ENCODE assay signal across 8 cellular contexts in the genomic region with DNA sequence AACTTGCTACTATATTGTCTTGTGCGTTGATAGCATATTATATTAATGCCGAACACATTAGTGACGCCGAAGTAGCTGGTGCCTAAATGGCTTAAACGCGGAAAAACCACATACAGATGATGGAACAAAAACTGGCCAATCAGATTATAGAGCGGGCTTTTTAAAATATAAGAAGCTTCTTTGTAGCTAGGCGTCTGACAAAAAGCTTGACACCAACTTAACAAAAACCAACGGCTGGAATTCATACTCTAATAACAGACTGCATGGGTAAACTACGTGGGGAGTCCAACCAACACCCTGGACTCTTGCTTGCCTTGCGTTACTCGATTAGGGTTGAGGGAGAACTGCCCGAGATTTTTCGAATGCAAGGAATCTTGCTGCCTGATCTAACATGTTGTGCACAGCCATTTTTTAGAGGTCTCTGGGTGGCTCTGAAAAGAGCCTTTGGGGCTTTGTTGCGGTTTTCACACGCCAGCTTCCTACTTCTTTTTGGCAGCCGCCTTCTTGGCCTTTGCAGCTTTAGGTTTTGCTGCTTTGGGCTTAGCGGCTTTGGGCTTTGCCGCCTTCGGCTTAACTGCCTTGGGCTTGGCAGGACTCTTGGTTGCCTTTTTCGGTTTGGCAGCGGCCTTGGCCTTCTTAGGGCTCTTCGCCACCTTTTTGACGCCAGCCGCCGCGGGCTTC. TPM values are rescaled to one million over a fixed set of nuclear protein-coding genes. Genes with fewer than 3 reads are reported as not detected.
DNase-seq lines count a peak whose midpoint lies in the region; ATAC-seq and TF ChIP-seq lines count a peak whose summit lies in the region.

No MANE protein-coding gene starts in this region.

- DNase-seq in COLO668 (lab: John Stamatoyannopoulos, UW; ENCODE audit: unreplicated experiment) (peak; percentile 28), NCI-H2227 (lab: John Stamatoyannopoulos, UW; ENCODE audit: unreplicated experiment) (peak; percentile 81), natural killer cell (peak; percentile 50), T-helper 9 cell (no peak), NCI-H446 treated with DMSO at 0.1 percent for 48 hours (lab: John Stamatoyannopoulos, UW) (no peak)
- DNase-seq in activated CD8-positive, alpha-beta T cell treated with anti-CD3 and anti-CD28 coated beads for 36 hours = peak; percentile 83

- H3K27ac Mint-ChIP-seq in activated CD8-positive, alpha-beta T cell treated with anti-CD3 and anti-CD28 coated beads for 36 hours = peak overlapping the region; percentile 98
- H3K27ac Mint-ChIP-seq in natural killer cell = peak overlapping the region; percentile 92 to 94

- peak overlapping the region; percentile 71 to 78 for H3K27ac ChIP-seq in esophagus (ENCODE audit: low read depth in 2 of 2, low read length in 1 of 2)

- H3K4me1 ChIP-seq in esophagus (ENCODE audit: control insufficient read depth in 2 of 2, insufficient read depth in 2 of 2, low read length in 1 of 2) = peaks cover 3 to 4% of the 10 kb centered on the region in 2 donors

- TF ChIP-seq CTCF in activated CD8-positive, alpha-beta T cell treated with anti-CD3 and anti-CD28 coated beads for 36 hours (IDR thresholded peaks at IDR 0.05) = no peak
- no peak for TF ChIP-seq CTCF in natural killer cell (IDR thresholded peaks at IDR 0.05)

- ATAC-seq in GM21723 (IDR thresholded peaks at IDR 0.05; ENCODE audit: unreplicated experiment) (peak; percentile 24), natural killer cell (peak; percentile 18 to 26 (median 22))
- ATAC-seq in activated CD8-positive, alpha-beta T cell treated with anti-CD3 and anti-CD28 coated beads for 36 hours = peak; percentile 25

- H3K36me3 Mint-ChIP-seq in activated CD8-positive, alpha-beta T cell treated with anti-CD3 and anti-CD28 coated beads for 36 hours (ENCODE audit: low read depth) = peaks cover 15% of the 10 kb centered on the region
- H3K36me3 Mint-ChIP-seq in natural killer cell = no peaks in the 10 kb centered on the region

- no peaks in the 10 kb centered on the region for H3K9me3 Mint-ChIP-seq in activated CD8-positive, alpha-beta T cell treated with anti-CD3 and anti-CD28 coated beads for 36 hours
- H3K9me3 Mint-ChIP-seq in natural killer cell = no peaks in the 10 kb centered on the region

- intact Hi-C loops in activated CD8-positive, alpha-beta T cell treated with anti-CD3 and anti-CD28 coated beads for 36 hours (cut with micrococcal nuclease) = loop anchor here (2.0 kb wide), 1 partner anchor 58 kb away; a partner anchor contains a TSS
- intact Hi-C loops in natural killer cell (cut with micrococcal nuclease) = loop anchor here (1.0 kb wide), 1 partner anchor 387 kb away; no protein-coding TSS in a partner anchor

- peak overlapping the region; percentile 91 for H3K4me3 Mint-ChIP-seq in activated CD8-positive, alpha-beta T cell treated with anti-CD3 and anti-CD28 coated beads for 36 hours
- H3K4me3 Mint-ChIP-seq in natural killer cell = peak overlapping the region; percentile 90

- no peaks in the 10 kb centered on the region for H3K36me3 ChIP-seq in esophagus (ENCODE audit: control insufficient read depth in 2 of 2, insufficient read depth in 2 of 2, low read length in 1 of 2)

- H3K4me1 Mint-ChIP-seq in activated CD8-positive, alpha-beta T cell treated with anti-CD3 and anti-CD28 coated beads for 36 hours (ENCODE audit: low read depth) = peaks cover 32% of the 10 kb centered on the region
- peaks cover 53 to 54% of the 10 kb centered on the region in 2 donors for H3K4me1 Mint-ChIP-seq in natural killer cell

- 2 to 3% methylated on average over 27 of the region's 27 CpGs for WGBS in esophagus, 2 donors

- H3K9me3 ChIP-seq in esophagus (ENCODE audit: control insufficient read depth in 2 of 2, insufficient read depth in 1 of 2, low read depth in 1 of 2, low read length in 1 of 2) = no peaks in the 10 kb centered on the region

- peak overlapping the region; percentile 49 to 80 for H3K4me3 ChIP-seq in esophagus (ENCODE audit: low read depth in 1 of 2, low read length in 2 of 2)

- H3K27me3 Mint-ChIP-seq in activated CD8-positive, alpha-beta T cell treated with anti-CD3 and anti-CD28 coated beads for 36 hours = no peaks in the 10 kb centered on the region
- no peaks in the 10 kb centered on the region for H3K27me3 Mint-ChIP-seq in natural killer cell (ENCODE audit: low read depth in 2 of 2)

- POLR2A ChIA-PET in activated CD8-positive, alpha-beta T cell treated with anti-CD3 and anti-CD28 coated beads for 36 hours (lab: Charles Lee) = interaction anchor here (0.6 to 21.5 kb wide), 36 partner anchors 7 to 1840 kb away, joined by 3 to 1105 read pairs (median 9); a partner anchor contains a TSS

- CTCF ChIA-PET in activated CD8-positive, alpha-beta T cell treated with anti-CD3 and anti-CD28 coated beads for 36 hours (lab: Charles Lee) = interaction anchor here (3.2 to 12.6 kb wide), 3 partner anchors 29 to 57 kb away, joined by 13 to 157 read pairs (median 39); a partner anchor contains a TSS

- no peaks in the 10 kb centered on the region for H3K27me3 ChIP-seq in esophagus (ENCODE audit: control insufficient read depth in 1 of 2, insufficient read depth in 2 of 2, low read length in 2 of 2)

RNA-seq across cellular contexts. Expression of a gene that starts 45.7 kb away (rescaled TPM):
- not detected for total RNA-seq in activated CD8-positive, alpha-beta T cell treated with anti-CD3 and anti-CD28 coated beads for 36 hours
- not detected for polyA plus RNA-seq in esophagus
- total RNA-seq in natural killer cell = not detected

Comparison
In these comparisons a context has a peak if more than half of its experiments do, and no peak if none do; other contexts are left out.
1. DNase-seq: peak in COLO668 (single experiment), NCI-H2227 (single experiment), activated CD8-positive, alpha-beta T cell treated with anti-CD3 and anti-CD28 coated beads for 36 hours (single experiment) and natural killer cell (single experiment); none in T-helper 9 cell (single experiment) and NCI-H446 treated with DMSO at 0.1 percent for 48 hours (single experiment).
2. Peak in every context shown above with its lines, with median percentiles within 50 percentile points of each other: ATAC-seq.